Comparison of ENCODE assay signal across 21 cellular contexts in genomic region chrX:74178536-74178935, GRCh38.
DNase-seq lines count a peak whose midpoint lies in the region; ATAC-seq and TF ChIP-seq lines count a peak whose summit lies in the region.
"Had no signal": no experiment of that assay in that cellular context is flagged by ENCODE, and none has a peak within 500 bp of the region (broad histone marks: within the 10 kb centered on the region; RNA-seq: fewer than 3 reads in every experiment).

No MANE protein-coding gene starts in this region.

- H3K36me3 Mint-ChIP-seq in Caco-2 (ENCODE audit: insufficient read depth, unreplicated experiment): no peaks in the 10 kb centered on the region
- peaks cover 14% of the 10 kb centered on the region for H3K36me3 Mint-ChIP-seq in progenitor cell of endocrine pancreas (ENCODE audit: insufficient read depth)
- H3K36me3 Mint-ChIP-seq in activated naive CD4-positive, alpha-beta T cell treated with anti-CD3 and anti-CD28 coated beads, Interleukin-2, amount 10 ng/mL, durations not matched to agents 7 days and 5 days: no peaks in the 10 kb centered on the region

- no peaks in the 10 kb centered on the region for H3K4me1 Mint-ChIP-seq in Caco-2 (ENCODE audit: low read depth, unreplicated experiment)
- H3K4me1 Mint-ChIP-seq in progenitor cell of endocrine pancreas (ENCODE audit: low read depth): peaks cover 35% of the 10 kb centered on the region
- no peaks in the 10 kb centered on the region for H3K4me1 Mint-ChIP-seq in activated naive CD4-positive, alpha-beta T cell treated with anti-CD3 and anti-CD28 coated beads, Interleukin-2, amount 10 ng/mL, durations not matched to agents 7 days and 5 days
- H3K4me1 Mint-ChIP-seq: activated CD4-positive, alpha-beta T cell treated with anti-CD3 and anti-CD28 coated beads for 36 hours; immature natural killer cell; memory B cell had no signal

- no peaks in the 10 kb centered on the region for H3K27me3 ChIP-seq in Caco-2 (replicated peaks; ENCODE audit: control insufficient read depth, insufficient read depth, low read length)
- no peaks in the 10 kb centered on the region for H3K27me3 ChIP-seq in PC-3 (ENCODE audit: low read length)
- H3K27me3 ChIP-seq in iPS DF 6.9 (ENCODE audit: control insufficient read depth, insufficient read depth, low read length): no peaks in the 10 kb centered on the region
- H3K27me3 ChIP-seq in uterus: peaks cover 0 to 6% of the 10 kb centered on the region in 2 donors
- H3K27me3 ChIP-seq: ascending aorta, gastroesophageal sphincter had no signal

- no peak overlapping the region for H2AFZ ChIP-seq in PC-3 (ENCODE audit: low read length)
- H2AFZ ChIP-seq: GM23248 had no signal

- H3F3A ChIP-seq in PC-3 (ENCODE audit: low read length, unreplicated experiment): no peaks in the 10 kb centered on the region

- no peaks in the 10 kb centered on the region for H4K20me1 ChIP-seq in PC-3 (ENCODE audit: low read length)

- H3K4me2 ChIP-seq in PC-3 (ENCODE audit: low read length): peak overlapping the region; percentile 28; the same call in 1 of the 2 replicates

- H3K79me2 ChIP-seq in PC-3 (ENCODE audit: low read length): no peaks in the 10 kb centered on the region

- H3K4me1 ChIP-seq in Caco-2 (peaks cover 24% of the 10 kb centered on the region), PC-3 (ENCODE audit: insufficient read depth, low read length) (peaks cover 11% of the 10 kb centered on the region), iPS DF 6.9 (ENCODE audit: control insufficient read depth, insufficient read depth, low read length) (no peaks in the 10 kb centered on the region), uterus (no peaks in the 10 kb centered on the region)
- H3K4me1 ChIP-seq: ascending aorta had no signal

- POLR2A ChIA-PET in Caco-2 (lab: Charles Lee): no interaction called here
- POLR2A ChIA-PET in PC-3 (lab: Charles Lee; ENCODE audit: unreplicated experiment): no interaction called here

- ATAC-seq in PC-3 (peak; percentile 67), HG03045 (IDR thresholded peaks at IDR 0.05; ENCODE audit: unreplicated experiment) (no peak)
- ATAC-seq: activated CD4-positive, alpha-beta T cell treated with anti-CD3 and anti-CD28 coated beads for 36 hours; gastroesophageal sphincter had no signal

- H3K27me3 Mint-ChIP-seq in Caco-2 (ENCODE audit: insufficient read depth, unreplicated experiment) (no peaks in the 10 kb centered on the region), progenitor cell of endocrine pancreas (no peaks in the 10 kb centered on the region)
- H3K27me3 Mint-ChIP-seq in activated naive CD4-positive, alpha-beta T cell treated with anti-CD3 and anti-CD28 coated beads, Interleukin-2, amount 10 ng/mL, durations not matched to agents 7 days and 5 days: no peaks in the 10 kb centered on the region
- H3K27me3 Mint-ChIP-seq: activated CD4-positive, alpha-beta T cell treated with anti-CD3 and anti-CD28 coated beads for 36 hours; memory B cell had no signal

- no peak for TF ChIP-seq CTCF in Caco-2 (IDR thresholded peaks at IDR 0.05; ENCODE audit: insufficient read depth in 1 of 2, low read depth in 1 of 2, low read length in 1 of 2, severe bottlenecking in 1 of 2, unreplicated experiment in 1 of 2)
- no peak for TF ChIP-seq CTCF in PC-3 (conservative IDR thresholded peaks at IDR 0.05; ENCODE audit: low read depth, low read length)
- no peak for TF ChIP-seq CTCF in progenitor cell of endocrine pancreas (IDR thresholded peaks at IDR 0.05; ENCODE audit: unreplicated experiment)
- TF ChIP-seq CTCF in uterus (IDR thresholded peaks at IDR 0.05): no peak

- TF ChIP-seq POLR2A in uterus (IDR thresholded peaks at IDR 0.05): no peak

- H3K9ac ChIP-seq in PC-3 (ENCODE audit: low read length): no peak overlapping the region
- H3K9ac ChIP-seq: GM23248 had no signal

- H3K9me3 Mint-ChIP-seq in Caco-2 (ENCODE audit: unreplicated experiment): no peaks in the 10 kb centered on the region
- peaks cover 14% of the 10 kb centered on the region for H3K9me3 Mint-ChIP-seq in progenitor cell of endocrine pancreas (ENCODE audit: low read depth)
- H3K9me3 Mint-ChIP-seq in activated naive CD4-positive, alpha-beta T cell treated with anti-CD3 and anti-CD28 coated beads, Interleukin-2, amount 10 ng/mL, durations not matched to agents 7 days and 5 days: no peaks in the 10 kb centered on the region
- H3K9me3 Mint-ChIP-seq: memory B cell had no signal

- peak overlapping the region; percentile 88 for H3K27ac Mint-ChIP-seq in Caco-2 (ENCODE audit: unreplicated experiment)
- H3K27ac Mint-ChIP-seq in progenitor cell of endocrine pancreas: peak overlapping the region; percentile 76
- no peak overlapping the region for H3K27ac Mint-ChIP-seq in activated naive CD4-positive, alpha-beta T cell treated with anti-CD3 and anti-CD28 coated beads, Interleukin-2, amount 10 ng/mL, durations not matched to agents 7 days and 5 days
- H3K27ac Mint-ChIP-seq: activated CD4-positive, alpha-beta T cell treated with anti-CD3 and anti-CD28 coated beads for 36 hours; immature natural killer cell; memory B cell had no signal

- H3K9me2 ChIP-seq in PC-3 (replicated peaks; ENCODE audit: low read length): no peaks in the 10 kb centered on the region

- H3K4me3 ChIP-seq in Caco-2 (ENCODE audit: low read depth, low read length) (peak overlapping the region; percentile 21), PC-3 (ENCODE audit: low read length) (no peak overlapping the region), iPS DF 6.9 (ENCODE audit: low read length) (no peak overlapping the region), uterus (no peak overlapping the region)
- H3K4me3 ChIP-seq: ascending aorta, coronary artery, gastroesophageal sphincter, GM23248 had no signal

- no peaks in the 10 kb centered on the region for H3K36me3 ChIP-seq in Caco-2 (ENCODE audit: control insufficient read depth, insufficient read depth, low read length)
- H3K36me3 ChIP-seq in PC-3 (ENCODE audit: low read depth, low read length): no peaks in the 10 kb centered on the region
- H3K36me3 ChIP-seq in iPS DF 6.9 (ENCODE audit: control insufficient read depth, insufficient read depth, low read length): no peaks in the 10 kb centered on the region
- no peaks in the 10 kb centered on the region for H3K36me3 ChIP-seq in uterus
- H3K36me3 ChIP-seq: ascending aorta, gastroesophageal sphincter had no signal

- BruUV-seq in Caco-2 (replicated peaks; lab: Mats Ljungman, UMichigan) (no TSS peak), PC-3 (replicated peaks; lab: Mats Ljungman, UMichigan) (no TSS peak)

- H3K4me3 Mint-ChIP-seq in Caco-2 (ENCODE audit: unreplicated experiment): peak overlapping the region; percentile 74
- H3K4me3 Mint-ChIP-seq in progenitor cell of endocrine pancreas (ENCODE audit: low read depth): peak overlapping the region; percentile 12
- H3K4me3 Mint-ChIP-seq in activated naive CD4-positive, alpha-beta T cell treated with anti-CD3 and anti-CD28 coated beads, Interleukin-2, amount 10 ng/mL, durations not matched to agents 7 days and 5 days: no peak overlapping the region
- H3K4me3 Mint-ChIP-seq: activated CD4-positive, alpha-beta T cell treated with anti-CD3 and anti-CD28 coated beads for 36 hours; immature natural killer cell; memory B cell had no signal

- no CpG with 5 or more reads among the region's 12 CpGs for WGBS in iPS DF 6.9 (ENCODE audit: insufficient coverage, insufficient read length)

- DNase-seq in Caco-2 (peak; percentile 32 to 47), PC-3 (no peak), iPS DF 6.9 (ENCODE audit: low read depth, low spot score) (peak; percentile 11), progenitor cell of endocrine pancreas (ENCODE audit: low spot score, unreplicated experiment) (no peak), NOMO-1 treated with dmso at 0.1 percent for 144 hours (lab: John Stamatoyannopoulos, UW; ENCODE audit: unreplicated experiment) (no peak), uterus (no peak)
- no peak for DNase-seq in activated naive CD4-positive, alpha-beta T cell treated with anti-CD3 and anti-CD28 coated beads, Interleukin-2, amount 10 ng/mL, durations not matched to agents 7 days and 5 days
- DNase-seq: activated CD4-positive, alpha-beta T cell treated with anti-CD3 and anti-CD28 coated beads for 36 hours; activated CD8-positive, alpha-beta memory T cell treated with anti-CD3 and anti-CD28 coated beads, Interleukin-2, amount 50 U/mL, for 48 hours; activated gamma-delta T cell treated with Interleukin-2 at 50 U/mL for 16 hours; erythroblast; GF-D8; immature natural killer cell; NCI-H1417 treated with DMSO at 0.1 percent for 48 hours; NCI-H2171 treated with DMSO at 0.1 percent for 48 hours had no signal

- H3K27ac ChIP-seq in PC-3 (ENCODE audit: low read length) (no peak overlapping the region), iPS DF 6.9 (ENCODE audit: low read length) (no peak overlapping the region), uterus (no peak overlapping the region)
- H3K27ac ChIP-seq: ascending aorta, coronary artery, gastroesophageal sphincter, GM23248 had no signal

- CTCF ChIA-PET in Caco-2 (lab: Charles Lee): no interaction called here
- CTCF ChIA-PET in PC-3 (lab: Charles Lee): no interaction called here
- CTCF ChIA-PET in activated naive CD4-positive, alpha-beta T cell treated with anti-CD3 and anti-CD28 coated beads, Interleukin-2, amount 10 ng/mL, durations not matched to agents 7 days and 5 days (lab: Charles Lee): no interaction called here

- H3K9me3 ChIP-seq in Caco-2: no peaks in the 10 kb centered on the region
- H3K9me3 ChIP-seq in PC-3 (ENCODE audit: low read length): no peaks in the 10 kb centered on the region
- H3K9me3 ChIP-seq in iPS DF 6.9 (ENCODE audit: control insufficient read depth, insufficient read depth, low read length): no peaks in the 10 kb centered on the region
- H3K9me3 ChIP-seq in uterus: no peaks in the 10 kb centered on the region
- H3K9me3 ChIP-seq: gastroesophageal sphincter had no signal

- intact Hi-C loops in Caco-2 (cut with micrococcal nuclease; ENCODE audit: unreplicated experiment) (no loop called here), PC-3 (cut with micrococcal nuclease) (no loop called here), uterus (cut with DNase I; ENCODE audit: low total_unique reads) (no loop called here)

Comparison
In these comparisons a context has a peak if more than half of its experiments do, and no peak if none do; other contexts are left out.
1. DNase-seq: peak in Caco-2 (2 of 2) and iPS DF 6.9 (single experiment); none in PC-3 (single experiment), progenitor cell of endocrine pancreas (single experiment), NOMO-1 treated with dmso at 0.1 percent for 144 hours (single experiment), uterus (0 of 2) and activated naive CD4-positive, alpha-beta T cell treated with anti-CD3 and anti-CD28 coated beads, Interleukin-2, amount 10 ng/mL, durations not matched to agents 7 days and 5 days (single experiment).